Comparison of ENCODE assay signal across 8 cellular contexts in genomic region chr5:140157032-140157781, GRCh38. TPM values are rescaled to one million over a fixed set of nuclear protein-coding genes. Genes with fewer than 3 reads are reported as not detected.
DNase-seq lines count a peak whose midpoint lies in the region; ATAC-seq and TF ChIP-seq lines count a peak whose summit lies in the region.

No MANE protein-coding gene starts in this region.

- peaks cover 0 to 19% (median 9%) of the 10 kb centered on the region in 12 donors for H3K4me1 ChIP-seq in heart left ventricle
- peaks cover 27 to 53% (median 36%) of the 10 kb centered on the region in 4 donors for H3K4me1 ChIP-seq in upper lobe of left lung

- no peaks in the 10 kb centered on the region for H3K9me3 Mint-ChIP-seq in HFFc6
- no peaks in the 10 kb centered on the region for H3K9me3 Mint-ChIP-seq in activated naive CD8-positive, alpha-beta T cell treated with anti-CD3 and anti-CD28 coated beads for 36 hours

- ATAC-seq in heart left ventricle (peak; percentile 93 to 96 (median 96)), upper lobe of left lung (ENCODE audit: low FRiP score in 2 of 2) (peak; percentile 94 to 99)

- H3K4me3 Mint-ChIP-seq in HFFc6: peak overlapping the region; percentile 80
- H3K4me3 Mint-ChIP-seq in activated naive CD8-positive, alpha-beta T cell treated with anti-CD3 and anti-CD28 coated beads for 36 hours: peak overlapping the region; percentile 57

- WGBS in heart left ventricle, 4 donors: 3 to 6% (median 5%) methylated on average over 27 to 30 of the region's 30 CpGs
- 5% methylated on average over 12 to 24 of the region's 30 CpGs for WGBS in upper lobe of left lung, 2 donors

- H3K36me3 ChIP-seq in GM06990 (ENCODE audit: control insufficient read depth, insufficient read depth, low read length) (no peaks in the 10 kb centered on the region), heart left ventricle (no peaks in the 10 kb centered on the region), upper lobe of left lung (no peaks in the 10 kb centered on the region)

- H3K4me3 ChIP-seq in GM06990 (replicated peaks; ENCODE audit: low read depth, low read length) (peak overlapping the region; percentile 55), heart left ventricle (peak overlapping the region in 11 of 12 donors; percentile 15 to 57 (median 48)), upper lobe of left lung (peak overlapping the region in 3 of 4 donors; percentile 21 to 40 (median 35))

- peaks cover 7% of the 10 kb centered on the region for H3K27me3 Mint-ChIP-seq in HFFc6 (ENCODE audit: insufficient read depth)
- H3K27me3 Mint-ChIP-seq in activated naive CD8-positive, alpha-beta T cell treated with anti-CD3 and anti-CD28 coated beads for 36 hours: no peaks in the 10 kb centered on the region

- no peaks in the 10 kb centered on the region for H3K36me3 Mint-ChIP-seq in HFFc6 (ENCODE audit: low read depth)
- no peaks in the 10 kb centered on the region for H3K36me3 Mint-ChIP-seq in activated naive CD8-positive, alpha-beta T cell treated with anti-CD3 and anti-CD28 coated beads for 36 hours

- intact Hi-C loops in heart left ventricle (cut with DNase I) (loop anchor here (1.0 to 10.0 kb wide), 13 partner anchors 50 to 522 kb away; no protein-coding TSS in a partner anchor), posterior vena cava (cut with DNase I) (loop anchor here (5.0 kb wide), 1 partner anchor 85 kb away; no protein-coding TSS in a partner anchor)

- H3K27ac ChIP-seq in heart left ventricle (peak overlapping the region in 11 of 12 donors; percentile 11 to 71 (median 43)), upper lobe of left lung (peak overlapping the region; percentile 26 to 74 (median 68))

- no peaks in the 10 kb centered on the region for H3K9me3 ChIP-seq in heart left ventricle
- H3K9me3 ChIP-seq in upper lobe of left lung: no peaks in the 10 kb centered on the region

- no peak for TF ChIP-seq POLR2A in heart left ventricle (IDR thresholded peaks at IDR 0.05)
- TF ChIP-seq POLR2A in upper lobe of left lung (IDR thresholded peaks at IDR 0.05): no peak

- H3K4me1 Mint-ChIP-seq in HFFc6 (ENCODE audit: low read depth): peaks cover 9% of the 10 kb centered on the region; the same call in 1 of the 2 replicates
- peaks cover 7% of the 10 kb centered on the region for H3K4me1 Mint-ChIP-seq in activated naive CD8-positive, alpha-beta T cell treated with anti-CD3 and anti-CD28 coated beads for 36 hours

- TF ChIP-seq EP300 in upper lobe of left lung (IDR thresholded peaks at IDR 0.05): peak in 1 of 4 donors; percentile 17

- DNase-seq in GM06990 (ENCODE audit: extremely low read depth, insufficient read length) (peak; percentile 77), HFFc6 (peak; percentile 55), MV-4-11 (lab: John Stamatoyannopoulos, UW) (peak; percentile 74), SKM-1 treated with dmso at 0.1 percent for 144 hours (lab: John Stamatoyannopoulos, UW; ENCODE audit: unreplicated experiment) (peak; percentile 82), heart left ventricle (peak; percentile 88 to 93 (median 90)), posterior vena cava (ENCODE audit: low spot score) (peak; percentile 97), upper lobe of left lung (peak; percentile 89 to 91)
- DNase-seq in activated naive CD8-positive, alpha-beta T cell treated with anti-CD3 and anti-CD28 coated beads for 36 hours: peak; percentile 86

- H3K27ac Mint-ChIP-seq in HFFc6: peak overlapping the region; percentile 55; the same call in 1 of the 2 replicates
- H3K27ac Mint-ChIP-seq in activated naive CD8-positive, alpha-beta T cell treated with anti-CD3 and anti-CD28 coated beads for 36 hours: no peak overlapping the region

- H3K27me3 ChIP-seq in GM06990 (replicated peaks; ENCODE audit: control insufficient read depth, insufficient read depth, low read length) (no peaks in the 10 kb centered on the region), heart left ventricle (no peaks in the 10 kb centered on the region), upper lobe of left lung (no peaks in the 10 kb centered on the region)

- TF ChIP-seq CTCF in GM06990 (IDR thresholded peaks at IDR 0.05; ENCODE audit: insufficient read depth, low read length, poor library complexity, severe bottlenecking): peak; percentile 91
- peak; percentile 93 for TF ChIP-seq CTCF in HFFc6 (IDR thresholded peaks at IDR 0.05)
- TF ChIP-seq CTCF in heart left ventricle (IDR thresholded peaks at IDR 0.05): peak; percentile 85 to 93 (median 90)
- peak; percentile 85 to 93 (median 92) for TF ChIP-seq CTCF in upper lobe of left lung (IDR thresholded peaks at IDR 0.05)

RNA-seq across cellular contexts. Expression of gene CYSTM1, which starts 17.8 kb away (rescaled TPM):
- 10 to 100 TPM; 11.6 to 16.7 (median 12.5) TPM for total RNA-seq in HFFc6 (2021; fragmentation: NEBNext Ultra II Directional; extraction: Animal tissue kit (Norgen Biotek cat#: 25700))
- 10 to 100 TPM; 16.0 to 17.0 TPM for total RNA-seq in activated naive CD8-positive, alpha-beta T cell treated with anti-CD3 and anti-CD28 coated beads for 36 hours
- 100 to 1,000 TPM in 3 of 9 donors, 10 to 100 TPM in 6; 58.1 to 222 (median 94.5) TPM for total RNA-seq in heart left ventricle
- polyA plus RNA-seq in heart left ventricle: 100 to 1,000 TPM in 1 of 2 donors, 10 to 100 TPM in 1; 82.0 to 238 TPM
- 10 to 100 TPM; 46.6 to 80.9 TPM for total RNA-seq in posterior vena cava
- total RNA-seq in upper lobe of left lung: 100 to 1,000 TPM in 1 of 6 donors, 10 to 100 TPM in 5; 24.1 to 139 (median 91.9) TPM

RNA-seq across cellular contexts. Expression of gene IGIP, which starts 31.5 kb away (rescaled TPM):
- 1 to 10 TPM; 3.4 to 8.4 (median 4.1) TPM for total RNA-seq in HFFc6 (2021; fragmentation: NEBNext Ultra II Directional; extraction: Animal tissue kit (Norgen Biotek cat#: 25700))
- 1 to 10 TPM; 1.2 to 1.3 TPM for total RNA-seq in activated naive CD8-positive, alpha-beta T cell treated with anti-CD3 and anti-CD28 coated beads for 36 hours
- total RNA-seq in heart left ventricle: 10 to 100 TPM in 7 of 9 donors, 1 to 10 TPM in 2; 9.8 to 18.3 (median 10.6) TPM
- 1 to 10 TPM; 5.8 to 6.9 TPM for polyA plus RNA-seq in heart left ventricle
- 10 to 100 TPM; 21.3 to 26.6 TPM for total RNA-seq in posterior vena cava
- 10 to 100 TPM in 4 of 6 donors, 1 to 10 TPM in 2; 8.4 to 32.8 (median 11.8) TPM for total RNA-seq in upper lobe of left lung

RNA-seq across cellular contexts. Expression of gene PURA, which starts 43.3 kb away (rescaled TPM):
- total RNA-seq in HFFc6 (2021; fragmentation: NEBNext Ultra II Directional; extraction: Animal tissue kit (Norgen Biotek cat#: 25700)): 10 to 100 TPM; 21.1 to 26.1 (median 22.3) TPM
- 1 to 10 TPM; 9.7 to 9.9 TPM for total RNA-seq in activated naive CD8-positive, alpha-beta T cell treated with anti-CD3 and anti-CD28 coated beads for 36 hours
- total RNA-seq in heart left ventricle (10 to 100 TPM; 18.9 to 30.9 (median 20.3) TPM), posterior vena cava (10 to 100 TPM; 39.1 to 43.5 TPM), upper lobe of left lung (10 to 100 TPM; 13.8 to 43.2 (median 22.7) TPM)
- 1 to 10 TPM; 5.6 to 7.4 TPM for polyA plus RNA-seq in heart left ventricle

Comparison
In these comparisons a context has a peak if more than half of its experiments do, and no peak if none do; other contexts are left out.
1. Peak in every context shown above with its lines: DNase-seq, ATAC-seq, H3K4me3 ChIP-seq and H3K27ac ChIP-seq.